Comparison of ENCODE assay signal across 9 cellular contexts in the genomic region with DNA sequence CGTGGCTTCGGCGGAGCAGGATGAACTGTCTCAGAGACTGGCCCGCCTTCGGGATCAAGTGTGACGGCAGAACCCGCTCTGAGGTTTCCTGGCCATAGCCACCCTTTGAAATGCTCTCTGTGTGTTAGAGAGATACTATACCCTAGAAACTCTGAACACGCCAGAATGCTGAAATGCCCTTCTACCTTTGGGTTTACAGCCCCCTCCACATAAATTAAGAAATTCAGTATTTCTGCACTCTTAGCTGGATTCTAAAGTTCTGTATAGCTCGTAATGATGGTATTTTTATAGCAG. TPM values are rescaled to one million over a fixed set of nuclear protein-coding genes. Genes with fewer than 3 reads are reported as not detected.
A peak's percentile ranks its signal among the peaks of the same experiment; 100 is the strongest.
DNase-seq lines count a peak whose midpoint lies in the region; ATAC-seq and TF ChIP-seq lines count a peak whose summit lies in the region.
"Had no signal": no experiment of that assay in that cellular context is flagged by ENCODE, and none has a peak within 500 bp of the region (broad histone marks: within the 10 kb centered on the region; RNA-seq: fewer than 3 reads in every experiment).

No MANE protein-coding gene starts in this region.

- H3K4me1 ChIP-seq in lower lobe of right lung (peaks cover 41% of the 10 kb centered on the region), transverse colon (peaks cover 22 to 53% (median 34%) of the 10 kb centered on the region in 4 donors)

- WGBS in transverse colon (ENCODE audit: low coverage in 1 of 2), 2 donors = 2 to 3% methylated on average over 2 to 9 of the region's 9 CpGs

- peak overlapping the region; percentile 91 for H3K27ac ChIP-seq in lower lobe of right lung
- H3K27ac ChIP-seq in transverse colon = peak overlapping the region; percentile 91 to 98 (median 96)

- H3K36me3 ChIP-seq in lower lobe of right lung (peaks cover 21% of the 10 kb centered on the region), transverse colon (no peaks in the 10 kb centered on the region)

- no peak for TF ChIP-seq POLR2A in transverse colon (IDR thresholded peaks at IDR 0.05)

- in situ Hi-C loops in astrocyte of the spinal cord (cut with HindIII; ENCODE audit: low sequenced_read_pairs) (no loop called here), transverse colon (cut with MboI; ENCODE audit: low pct_ligation_motif_present in 1 of 4, low pct_unique_long_range_greater_than_20kb in 1 of 4, low sequenced_read_pairs in 3 of 4) (no loop called here)

- DNase-seq in activated gamma-delta T cell (lab: John Stamatoyannopoulos, UW) (peak; percentile 32), activated gamma-delta T cell treated with Interleukin-2 at 50 U/mL for 16 hours (no peak), astrocyte of the spinal cord (ENCODE audit: low read depth, low spot score) (no peak), lower lobe of right lung (no peak), transverse colon (no peak), NCI-H345 treated with DMSO at 0.1 percent for 48 hours (lab: John Stamatoyannopoulos, UW; ENCODE audit: unreplicated experiment) (no peak)
- DNase-seq: DMS153 had no signal

- ATAC-seq in lower lobe of right lung (no peak), HG03139 (IDR thresholded peaks at IDR 0.05; ENCODE audit: unreplicated experiment) (no peak), HG03039 (IDR thresholded peaks at IDR 0.05; ENCODE audit: unreplicated experiment) (no peak)

- H3K9me3 ChIP-seq in lower lobe of right lung (no peaks in the 10 kb centered on the region), transverse colon (no peaks in the 10 kb centered on the region)

- H3K4me3 ChIP-seq in astrocyte of the spinal cord (ENCODE audit: low read depth, low read length) (peak overlapping the region; percentile 83), lower lobe of right lung (peak overlapping the region; percentile 65), transverse colon (peak overlapping the region; percentile 59 to 92 (median 84))

- no peak for TF ChIP-seq EP300 in transverse colon (IDR thresholded peaks at IDR 0.05; ENCODE audit: low read depth)

- intact Hi-C loops in lower lobe of right lung (cut with DNase I) = no loop called here
- intact Hi-C loops in transverse colon (cut with DNase I; ENCODE audit: low total_unique reads) = no loop called here

- no peak for TF ChIP-seq CTCF in astrocyte of the spinal cord (IDR thresholded peaks at IDR 0.05; ENCODE audit: low read depth, low read length)
- no peak for TF ChIP-seq CTCF in lower lobe of right lung (IDR thresholded peaks at IDR 0.05)
- TF ChIP-seq CTCF in transverse colon (IDR thresholded peaks at IDR 0.05) = no peak

- no peaks in the 10 kb centered on the region for H3K27me3 ChIP-seq in lower lobe of right lung (ENCODE audit: low read depth)
- H3K27me3 ChIP-seq in transverse colon = no peaks in the 10 kb centered on the region

RNA-seq across cellular contexts. Expression of gene CHMP1B, which starts 0.8 kb away (rescaled TPM):
- total RNA-seq in lower lobe of right lung (39.4 TPM), transverse colon (10 to 100 TPM; 39.0 to 82.1 (median 62.2) TPM)

RNA-seq across cellular contexts. Expression of gene MPPE1, which starts 56.1 kb away (rescaled TPM):
- total RNA-seq in lower lobe of right lung (62.1 TPM), transverse colon (10 to 100 TPM; 24.7 to 83.4 (median 55.8) TPM)
